Comparison of ENCODE assay signal across 25 cellular contexts in the genomic region with DNA sequence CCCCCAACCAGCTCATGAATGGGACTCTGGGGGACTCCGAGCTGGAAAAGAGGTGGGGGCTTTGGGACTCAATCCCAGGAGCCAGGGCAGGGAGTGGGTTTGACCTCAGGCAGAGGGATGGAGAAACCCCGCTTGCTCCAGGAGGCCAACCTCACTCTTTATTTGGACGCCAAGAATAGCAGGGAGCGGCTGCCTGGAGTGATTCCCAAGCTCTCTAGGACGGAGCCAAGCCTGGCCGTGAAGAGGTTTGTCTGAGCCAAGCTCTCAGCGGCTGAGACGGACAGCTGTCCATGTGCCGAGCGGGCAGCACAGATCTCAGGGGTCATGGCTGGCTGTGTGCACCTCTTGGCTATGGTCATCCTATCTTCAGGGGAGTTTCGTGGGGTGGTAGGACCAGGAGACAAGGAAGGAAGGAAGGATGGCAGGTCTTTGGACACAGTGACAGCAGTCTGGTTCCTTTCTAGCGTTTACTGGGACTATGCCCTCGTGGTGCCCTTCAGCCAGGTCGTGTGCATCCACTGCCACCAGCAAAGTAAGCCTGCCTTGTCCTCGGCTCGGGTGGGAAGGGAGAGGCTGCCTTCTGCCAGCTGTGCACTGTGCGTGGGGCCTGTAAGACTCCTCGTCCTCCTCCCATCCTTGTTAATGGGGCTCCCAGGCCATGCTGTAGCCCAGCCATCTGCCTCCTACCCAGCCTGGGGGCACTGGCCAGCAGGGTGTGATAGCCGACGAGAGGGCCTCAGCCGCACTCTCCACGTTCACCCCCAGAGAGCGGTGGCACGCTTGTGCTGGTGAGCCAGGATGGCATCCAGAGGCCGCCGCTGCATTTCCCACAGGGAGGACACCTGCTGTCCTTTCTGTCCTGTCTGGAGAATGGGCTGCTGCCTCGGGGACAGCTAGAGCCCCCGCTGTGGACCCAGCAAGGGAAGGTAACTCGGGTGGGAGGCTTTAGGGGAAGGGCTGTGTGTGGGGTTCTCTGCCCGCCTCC. TPM values are rescaled to one million over a fixed set of nuclear protein-coding genes. Genes with fewer than 3 reads are reported as not detected.
DNase-seq lines count a peak whose midpoint lies in the region; ATAC-seq and TF ChIP-seq lines count a peak whose summit lies in the region.
"Had no signal": no experiment of that assay in that cellular context is flagged by ENCODE, and none has a peak within 500 bp of the region (broad histone marks: within the 10 kb centered on the region; RNA-seq: fewer than 3 reads in every experiment).

No MANE protein-coding gene starts in this region.

- peak; percentile 50 for DNase-seq in cerebellum (ENCODE audit: low spot score)
- DNase-seq in left ventricle myocardium inferior: peak; percentile 70
- peak; percentile 76 for DNase-seq in osteoblast (ENCODE audit: insufficient read length, low spot score, missing footprints)
- DNase-seq in NCI-H1436 (lab: John Stamatoyannopoulos, UW): no peak
- no peak for DNase-seq in NCI-H748 treated with DMSO at 0.1 percent for 48 hours (lab: John Stamatoyannopoulos, UW)
- no peak for DNase-seq in activated CD4-positive, alpha-beta T cell treated with anti-CD3 and anti-CD28 coated beads, Interleukin-2, amount 10 ng/mL, durations not matched to agents 7 days and 5 days
- DNase-seq: activated CD4-positive, alpha-beta T cell treated with anti-CD3 and anti-CD28 coated beads, Interleukin-2, amount 50 U/mL, for 4 hours; DMS79; effector CD8-positive, alpha-beta T cell; foreskin melanocyte; KBM-7; NCI-H1694; NCI-H2171; NCI-H526; stimulated activated CD4-positive, alpha-beta T cell treated with anti-CD3 and anti-CD28 coated beads, Interleukin-4, amount 100 ng/mL, for 1 hour; T-helper 9 cell had no signal

- H4K20me1 ChIP-seq in osteoblast (ENCODE audit: insufficient read depth, low read length): peaks cover 8% of the 10 kb centered on the region

- H3K4me3 ChIP-seq in HEK293 (ENCODE audit: low read depth, low read length) (no peak overlapping the region), left ventricle myocardium inferior (no peak overlapping the region), osteoblast (ENCODE audit: insufficient read depth, low read length) (no peak overlapping the region)
- H3K4me3 ChIP-seq: ascending aorta, BLaER1, lung, prostate gland, suprapubic skin had no signal

- H3K4me2 ChIP-seq in osteoblast (ENCODE audit: insufficient read depth, low read length): no peak overlapping the region
- H3K4me2 ChIP-seq: BLaER1 had no signal

- H3K27ac Mint-ChIP-seq in activated CD4-positive, alpha-beta T cell treated with anti-CD3 and anti-CD28 coated beads, Interleukin-2, amount 10 ng/mL, durations not matched to agents 7 days and 5 days: no peak overlapping the region
- H3K27ac Mint-ChIP-seq: activated naive CD8-positive, alpha-beta T cell; stimulated activated memory B cell treated with anti-CD40 and anti-IgM and Interleukin-4, amounts not matched to agents 10 μg/mL and 1 μg/mL and 100 μg/mL, for 72 hours had no signal

- H3K36me3 Mint-ChIP-seq in activated CD4-positive, alpha-beta T cell treated with anti-CD3 and anti-CD28 coated beads, Interleukin-2, amount 10 ng/mL, durations not matched to agents 7 days and 5 days (ENCODE audit: low read depth): peaks cover 4% of the 10 kb centered on the region
- H3K36me3 Mint-ChIP-seq: activated naive CD8-positive, alpha-beta T cell had no signal

- H3K4me1 Mint-ChIP-seq in activated CD4-positive, alpha-beta T cell treated with anti-CD3 and anti-CD28 coated beads, Interleukin-2, amount 10 ng/mL, durations not matched to agents 7 days and 5 days: no peaks in the 10 kb centered on the region
- H3K4me1 Mint-ChIP-seq: stimulated activated memory B cell treated with anti-CD40 and anti-IgM and Interleukin-4, amounts not matched to agents 10 μg/mL and 1 μg/mL and 100 μg/mL, for 72 hours had no signal

- H3K9me3 ChIP-seq in HEK293 (ENCODE audit: control insufficient read depth, insufficient read depth, low read depth, low read length) (no peaks in the 10 kb centered on the region), left ventricle myocardium inferior (replicated peaks) (no peaks in the 10 kb centered on the region), osteoblast (ENCODE audit: low read depth, low read length) (no peaks in the 10 kb centered on the region)
- H3K9me3 ChIP-seq: ascending aorta, BLaER1, prostate gland, suprapubic skin had no signal

- no peaks in the 10 kb centered on the region for H3K9me3 Mint-ChIP-seq in activated CD4-positive, alpha-beta T cell treated with anti-CD3 and anti-CD28 coated beads, Interleukin-2, amount 10 ng/mL, durations not matched to agents 7 days and 5 days
- H3K9me3 Mint-ChIP-seq: stimulated activated memory B cell treated with anti-CD40 and anti-IgM and Interleukin-4, amounts not matched to agents 10 μg/mL and 1 μg/mL and 100 μg/mL, for 72 hours had no signal

- H2AFZ ChIP-seq in osteoblast (ENCODE audit: low read length): no peak overlapping the region

- TF ChIP-seq CTCF in HEK293 (tag by site-specific recombination; IDR thresholded peaks at IDR 0.05) (no peak), left ventricle myocardium inferior (IDR thresholded peaks at IDR 0.05; ENCODE audit: borderline replicate concordance) (no peak), osteoblast (IDR thresholded peaks at IDR 0.05; ENCODE audit: extremely low read depth, low read depth, low read length) (no peak)

- intact Hi-C loops in left ventricle myocardium inferior (cut with micrococcal nuclease): no loop called here

- H3K36me3 ChIP-seq in HEK293 (ENCODE audit: control insufficient read depth in 2 of 2, insufficient read depth in 1 of 2, low read length in 2 of 2) (peaks cover 0 to 48% of the 10 kb centered on the region in 2 experiments; a peak in 1 of 3 replicates), left ventricle myocardium inferior (peaks cover 26% of the 10 kb centered on the region), osteoblast (ENCODE audit: insufficient read depth, low read length) (peaks cover 4% of the 10 kb centered on the region)

- POLR2A ChIA-PET in HEK293 (lab: Yijun Ruan, JAX): interaction anchor here (1.1 kb wide), 1 partner anchor 28 kb away, joined by 3 read pairs; the partner anchor contains the start of gene TSR1
- POLR2A ChIA-PET in activated CD4-positive, alpha-beta T cell treated with anti-CD3 and anti-CD28 coated beads, Interleukin-2, amount 10 ng/mL, durations not matched to agents 7 days and 5 days (lab: Charles Lee): no interaction called here

- H3K27ac ChIP-seq in HEK293 (ENCODE audit: extremely low read depth, low read depth, low read length) (no peak overlapping the region), left ventricle myocardium inferior (replicated peaks) (peak overlapping the region; percentile 67), osteoblast (ENCODE audit: low read depth, low read length) (no peak overlapping the region)
- H3K27ac ChIP-seq: ascending aorta, BLaER1, prostate gland, suprapubic skin had no signal

- H3K27me3 Mint-ChIP-seq in activated CD4-positive, alpha-beta T cell treated with anti-CD3 and anti-CD28 coated beads, Interleukin-2, amount 10 ng/mL, durations not matched to agents 7 days and 5 days: no peaks in the 10 kb centered on the region
- H3K27me3 Mint-ChIP-seq: activated naive CD8-positive, alpha-beta T cell; stimulated activated memory B cell treated with anti-CD40 and anti-IgM and Interleukin-4, amounts not matched to agents 10 μg/mL and 1 μg/mL and 100 μg/mL, for 72 hours had no signal

- H3K27me3 ChIP-seq in left ventricle myocardium inferior (ENCODE audit: low read depth): no peaks in the 10 kb centered on the region
- H3K27me3 ChIP-seq in osteoblast (ENCODE audit: insufficient read depth, low read length): no peaks in the 10 kb centered on the region
- H3K27me3 ChIP-seq: ascending aorta, BLaER1, suprapubic skin had no signal

- ATAC-seq in HG03442 (IDR thresholded peaks at IDR 0.05; ENCODE audit: unreplicated experiment): no peak
- ATAC-seq: stimulated activated memory B cell treated with anti-CD40 and anti-IgM and Interleukin-4, amounts not matched to agents 10 μg/mL and 1 μg/mL and 100 μg/mL, for 72 hours had no signal

- no peaks in the 10 kb centered on the region for H3K79me2 ChIP-seq in osteoblast (ENCODE audit: insufficient read depth, low read length)

- H3K4me1 ChIP-seq in HEK293 (ENCODE audit: control insufficient read depth, insufficient read depth, low read length) (peaks cover 4% of the 10 kb centered on the region), left ventricle myocardium inferior (peaks cover 60% of the 10 kb centered on the region), osteoblast (ENCODE audit: insufficient read depth, low read length) (peaks cover 4% of the 10 kb centered on the region)
- H3K4me1 ChIP-seq: ascending aorta, prostate gland had no signal

- H3K4me3 Mint-ChIP-seq in activated CD4-positive, alpha-beta T cell treated with anti-CD3 and anti-CD28 coated beads, Interleukin-2, amount 10 ng/mL, durations not matched to agents 7 days and 5 days: no peak overlapping the region
- H3K4me3 Mint-ChIP-seq: activated naive CD8-positive, alpha-beta T cell; stimulated activated memory B cell treated with anti-CD40 and anti-IgM and Interleukin-4, amounts not matched to agents 10 μg/mL and 1 μg/mL and 100 μg/mL, for 72 hours had no signal

- CTCF ChIA-PET in HEK293 (lab: Yijun Ruan, JAX): interaction anchor here (1.0 to 4.2 kb wide), 6 partner anchors 11 to 51 kb away, joined by 4 to 20 read pairs (median 8); no protein-coding TSS in a partner anchor
- CTCF ChIA-PET in activated CD4-positive, alpha-beta T cell treated with anti-CD3 and anti-CD28 coated beads, Interleukin-2, amount 10 ng/mL, durations not matched to agents 7 days and 5 days (lab: Charles Lee): interaction anchor here (1.9 kb wide), 1 partner anchor 18 kb away, joined by 7 read pairs; no protein-coding TSS in a partner anchor

TF ChIP-seq in HEK293, 187 proteins besides CTCF, POLR2A, EP300 and RAD21:
- no peak for TF ChIP-seq SETDB1 (IDR thresholded peaks at IDR 0.05; ENCODE audit: insufficient read length, low read length)
- 0 out of 2 replicates have a peak, but pooled peaks have one; percentile 8 for TF ChIP-seq ZIC2 (tag by site-specific recombination; IDR thresholded peaks at IDR 0.05)
TF ChIP-seq in HEK293: peak in this region for 1.

RNA-seq across cellular contexts. Expression of gene SGSM2, which starts 27.1 kb away (rescaled TPM):
- 51.6 TPM for total RNA-seq in cerebellum
- 24.5 TPM for total RNA-seq in left ventricle myocardium inferior
- total RNA-seq in osteoblast: 35.4 and 37.3 TPM in 2 replicates
- 10 to 100 TPM; 58.3 to 61.6 TPM for total RNA-seq in activated CD4-positive, alpha-beta T cell treated with anti-CD3 and anti-CD28 coated beads, Interleukin-2, amount 10 ng/mL, durations not matched to agents 7 days and 5 days

RNA-seq across cellular contexts. Expression of gene TSR1, which starts 28.2 kb away (rescaled TPM):
- total RNA-seq in cerebellum (26.0 TPM), left ventricle myocardium inferior (19.0 TPM), osteoblast (37.7 and 42.0 TPM in 2 replicates)
- total RNA-seq in activated CD4-positive, alpha-beta T cell treated with anti-CD3 and anti-CD28 coated beads, Interleukin-2, amount 10 ng/mL, durations not matched to agents 7 days and 5 days: 10 to 100 TPM; 27.2 to 27.4 TPM

RNA-seq across cellular contexts. Expression of gene MNT, which starts 36.4 kb away (rescaled TPM):
- 8.3 TPM for total RNA-seq in cerebellum
- 9.9 TPM for total RNA-seq in left ventricle myocardium inferior
- 12.3 and 14.1 TPM in 2 replicates for total RNA-seq in osteoblast
- total RNA-seq in activated CD4-positive, alpha-beta T cell treated with anti-CD3 and anti-CD28 coated beads, Interleukin-2, amount 10 ng/mL, durations not matched to agents 7 days and 5 days: 10 to 100 TPM; 24.2 to 31.1 TPM

Comparison
In these comparisons a context has a peak if more than half of its experiments do, and no peak if none do; other contexts are left out.
1. DNase-seq: peak in cerebellum (single experiment), left ventricle myocardium inferior (single experiment) and osteoblast (single experiment); none in NCI-H1436 (single experiment), NCI-H748 treated with DMSO at 0.1 percent for 48 hours (single experiment) and activated CD4-positive, alpha-beta T cell treated with anti-CD3 and anti-CD28 coated beads, Interleukin-2, amount 10 ng/mL, durations not matched to agents 7 days and 5 days (single experiment).